Comparison of ENCODE assay signal across 8 cellular contexts in genomic region chr4:173752610-173753009, GRCh38.
DNase-seq lines count a peak whose midpoint lies in the region; ATAC-seq and TF ChIP-seq lines count a peak whose summit lies in the region.

No MANE protein-coding gene starts in this region.

- H3K36me3 Mint-ChIP-seq in activated CD8-positive, alpha-beta T cell treated with anti-CD3 and anti-CD28 coated beads for 36 hours (ENCODE audit: low read depth) = no peaks in the 10 kb centered on the region

- POLR2A ChIA-PET in activated CD8-positive, alpha-beta T cell treated with anti-CD3 and anti-CD28 coated beads for 36 hours (lab: Charles Lee) = no interaction called here

- H3K4me1 Mint-ChIP-seq in activated CD8-positive, alpha-beta T cell treated with anti-CD3 and anti-CD28 coated beads for 36 hours (ENCODE audit: low read depth) = no peaks in the 10 kb centered on the region

- H3K9me3 Mint-ChIP-seq in activated CD8-positive, alpha-beta T cell treated with anti-CD3 and anti-CD28 coated beads for 36 hours = no peaks in the 10 kb centered on the region

- CTCF ChIA-PET in activated CD8-positive, alpha-beta T cell treated with anti-CD3 and anti-CD28 coated beads for 36 hours (lab: Charles Lee) = interaction anchor here (0.6 to 1.8 kb wide), 9 partner anchors 14 to 740 kb away, joined by 3 to 7 read pairs (median 3); no protein-coding TSS in a partner anchor

- ATAC-seq in activated CD8-positive, alpha-beta T cell treated with anti-CD3 and anti-CD28 coated beads for 36 hours = no peak
- ATAC-seq in HG02981 (IDR thresholded peaks at IDR 0.05; ENCODE audit: unreplicated experiment) (no peak), HG02798 (IDR thresholded peaks at IDR 0.05; ENCODE audit: poor library complexity, unreplicated experiment) (no peak)

- H3K27me3 Mint-ChIP-seq in activated CD8-positive, alpha-beta T cell treated with anti-CD3 and anti-CD28 coated beads for 36 hours = no peaks in the 10 kb centered on the region

- no peak overlapping the region for H3K4me3 Mint-ChIP-seq in activated CD8-positive, alpha-beta T cell treated with anti-CD3 and anti-CD28 coated beads for 36 hours

- H3K27ac Mint-ChIP-seq in activated CD8-positive, alpha-beta T cell treated with anti-CD3 and anti-CD28 coated beads for 36 hours = no peak overlapping the region

- TF ChIP-seq CTCF in activated CD8-positive, alpha-beta T cell treated with anti-CD3 and anti-CD28 coated beads for 36 hours (IDR thresholded peaks at IDR 0.05) = peak; percentile 48

- intact Hi-C loops in activated CD8-positive, alpha-beta T cell treated with anti-CD3 and anti-CD28 coated beads for 36 hours (cut with micrococcal nuclease) = loop anchor here (10.0 kb wide), 1 partner anchor 248 kb away; no protein-coding TSS in a partner anchor

- peak; percentile 4 to 7 for DNase-seq in activated CD4-positive, alpha-beta T cell treated with anti-CD3 and anti-CD28 coated beads for 24 hours (ENCODE audit: low read depth in 2 of 2)
- no peak for DNase-seq in activated CD4-positive, alpha-beta T cell treated with anti-CD3 and anti-CD28 coated beads for 1 hour
- peak; percentile 39 for DNase-seq in HT1080 (ENCODE audit: low read depth)
- peak; percentile 45 for DNase-seq in activated CD8-positive, alpha-beta T cell treated with anti-CD3 and anti-CD28 coated beads for 36 hours
- peak; percentile 53 for DNase-seq in myocyte (ENCODE audit: low read depth)
- DNase-seq in activated effector memory CD4-positive, alpha-beta T cell treated with Interleukin-2 at 50 U/mL for 16 hours = no peak

Comparison
In these comparisons a context has a peak if more than half of its experiments do, and no peak if none do; other contexts are left out.
1. DNase-seq: peak in activated CD4-positive, alpha-beta T cell treated with anti-CD3 and anti-CD28 coated beads for 24 hours (2 of 2), HT1080 (single experiment), activated CD8-positive, alpha-beta T cell treated with anti-CD3 and anti-CD28 coated beads for 36 hours (single experiment) and myocyte (single experiment); none in activated CD4-positive, alpha-beta T cell treated with anti-CD3 and anti-CD28 coated beads for 1 hour (single experiment) and activated effector memory CD4-positive, alpha-beta T cell treated with Interleukin-2 at 50 U/mL for 16 hours (single experiment).